In the genomic region with DNA sequence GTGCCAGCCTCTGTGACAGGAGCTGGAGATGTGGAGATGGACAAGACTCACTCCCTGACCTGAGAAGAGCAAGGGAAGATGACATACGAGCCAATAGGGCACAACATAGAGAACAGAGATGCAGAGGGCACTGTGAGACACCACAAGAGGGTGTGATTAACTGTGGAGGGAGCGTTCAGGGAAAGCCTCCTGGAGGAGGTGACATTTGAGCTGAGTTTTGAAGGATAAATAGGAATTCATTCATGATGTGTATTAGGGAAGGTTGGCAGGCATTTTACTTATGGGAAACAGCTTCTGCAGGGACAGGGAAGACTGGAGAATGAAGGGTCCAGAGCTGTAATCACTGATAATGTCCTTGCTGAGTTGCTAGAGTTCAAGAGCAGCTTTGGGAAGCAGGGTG, we compare ENCODE assay signal across 2 cellular contexts.
TF ChIP-seq lines count a peak whose summit lies in the region.

No MANE protein-coding gene starts in this region.

TF ChIP-seq in SK-N-SH treated with all-trans-retinoic acid at 6 μM for 48 hours, 23 proteins besides CTCF, POLR2A, EP300 and RAD21 (continued from another document):
- TF ChIP-seq, protein P1, sequence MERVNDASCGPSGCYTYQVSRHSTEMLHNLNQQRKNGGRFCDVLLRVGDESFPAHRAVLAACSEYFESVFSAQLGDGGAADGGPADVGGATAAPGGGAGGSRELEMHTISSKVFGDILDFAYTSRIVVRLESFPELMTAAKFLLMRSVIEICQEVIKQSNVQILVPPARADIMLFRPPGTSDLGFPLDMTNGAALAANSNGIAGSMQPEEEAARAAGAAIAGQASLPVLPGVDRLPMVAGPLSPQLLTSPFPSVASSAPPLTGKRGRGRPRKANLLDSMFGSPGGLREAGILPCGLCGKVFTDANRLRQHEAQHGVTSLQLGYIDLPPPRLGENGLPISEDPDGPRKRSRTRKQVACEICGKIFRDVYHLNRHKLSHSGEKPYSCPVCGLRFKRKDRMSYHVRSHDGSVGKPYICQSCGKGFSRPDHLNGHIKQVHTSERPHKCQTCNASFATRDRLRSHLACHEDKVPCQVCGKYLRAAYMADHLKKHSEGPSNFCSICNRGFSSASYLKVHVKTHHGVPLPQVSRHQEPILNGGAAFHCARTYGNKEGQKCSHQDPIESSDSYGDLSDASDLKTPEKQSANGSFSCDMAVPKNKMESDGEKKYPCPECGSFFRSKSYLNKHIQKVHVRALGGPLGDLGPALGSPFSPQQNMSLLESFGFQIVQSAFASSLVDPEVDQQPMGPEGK (CRISPR knock-in tag; IDR thresholded peaks at IDR 0.05; ENCODE audit: borderline replicate concordance), result no peak
- TF ChIP-seq, protein P2, sequence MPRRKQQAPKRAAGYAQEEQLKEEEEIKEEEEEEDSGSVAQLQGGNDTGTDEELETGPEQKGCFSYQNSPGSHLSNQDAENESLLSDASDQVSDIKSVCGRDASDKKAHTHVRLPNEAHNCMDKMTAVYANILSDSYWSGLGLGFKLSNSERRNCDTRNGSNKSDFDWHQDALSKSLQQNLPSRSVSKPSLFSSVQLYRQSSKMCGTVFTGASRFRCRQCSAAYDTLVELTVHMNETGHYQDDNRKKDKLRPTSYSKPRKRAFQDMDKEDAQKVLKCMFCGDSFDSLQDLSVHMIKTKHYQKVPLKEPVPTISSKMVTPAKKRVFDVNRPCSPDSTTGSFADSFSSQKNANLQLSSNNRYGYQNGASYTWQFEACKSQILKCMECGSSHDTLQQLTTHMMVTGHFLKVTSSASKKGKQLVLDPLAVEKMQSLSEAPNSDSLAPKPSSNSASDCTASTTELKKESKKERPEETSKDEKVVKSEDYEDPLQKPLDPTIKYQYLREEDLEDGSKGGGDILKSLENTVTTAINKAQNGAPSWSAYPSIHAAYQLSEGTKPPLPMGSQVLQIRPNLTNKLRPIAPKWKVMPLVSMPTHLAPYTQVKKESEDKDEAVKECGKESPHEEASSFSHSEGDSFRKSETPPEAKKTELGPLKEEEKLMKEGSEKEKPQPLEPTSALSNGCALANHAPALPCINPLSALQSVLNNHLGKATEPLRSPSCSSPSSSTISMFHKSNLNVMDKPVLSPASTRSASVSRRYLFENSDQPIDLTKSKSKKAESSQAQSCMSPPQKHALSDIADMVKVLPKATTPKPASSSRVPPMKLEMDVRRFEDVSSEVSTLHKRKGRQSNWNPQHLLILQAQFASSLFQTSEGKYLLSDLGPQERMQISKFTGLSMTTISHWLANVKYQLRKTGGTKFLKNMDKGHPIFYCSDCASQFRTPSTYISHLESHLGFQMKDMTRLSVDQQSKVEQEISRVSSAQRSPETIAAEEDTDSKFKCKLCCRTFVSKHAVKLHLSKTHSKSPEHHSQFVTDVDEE (CRISPR knock-in tag; IDR thresholded peaks at IDR 0.05), result no peak

TF ChIP-seq in SK-N-SH, 30 proteins besides CTCF, POLR2A, EP300 and RAD21:
- TF ChIP-seq, protein P3, sequence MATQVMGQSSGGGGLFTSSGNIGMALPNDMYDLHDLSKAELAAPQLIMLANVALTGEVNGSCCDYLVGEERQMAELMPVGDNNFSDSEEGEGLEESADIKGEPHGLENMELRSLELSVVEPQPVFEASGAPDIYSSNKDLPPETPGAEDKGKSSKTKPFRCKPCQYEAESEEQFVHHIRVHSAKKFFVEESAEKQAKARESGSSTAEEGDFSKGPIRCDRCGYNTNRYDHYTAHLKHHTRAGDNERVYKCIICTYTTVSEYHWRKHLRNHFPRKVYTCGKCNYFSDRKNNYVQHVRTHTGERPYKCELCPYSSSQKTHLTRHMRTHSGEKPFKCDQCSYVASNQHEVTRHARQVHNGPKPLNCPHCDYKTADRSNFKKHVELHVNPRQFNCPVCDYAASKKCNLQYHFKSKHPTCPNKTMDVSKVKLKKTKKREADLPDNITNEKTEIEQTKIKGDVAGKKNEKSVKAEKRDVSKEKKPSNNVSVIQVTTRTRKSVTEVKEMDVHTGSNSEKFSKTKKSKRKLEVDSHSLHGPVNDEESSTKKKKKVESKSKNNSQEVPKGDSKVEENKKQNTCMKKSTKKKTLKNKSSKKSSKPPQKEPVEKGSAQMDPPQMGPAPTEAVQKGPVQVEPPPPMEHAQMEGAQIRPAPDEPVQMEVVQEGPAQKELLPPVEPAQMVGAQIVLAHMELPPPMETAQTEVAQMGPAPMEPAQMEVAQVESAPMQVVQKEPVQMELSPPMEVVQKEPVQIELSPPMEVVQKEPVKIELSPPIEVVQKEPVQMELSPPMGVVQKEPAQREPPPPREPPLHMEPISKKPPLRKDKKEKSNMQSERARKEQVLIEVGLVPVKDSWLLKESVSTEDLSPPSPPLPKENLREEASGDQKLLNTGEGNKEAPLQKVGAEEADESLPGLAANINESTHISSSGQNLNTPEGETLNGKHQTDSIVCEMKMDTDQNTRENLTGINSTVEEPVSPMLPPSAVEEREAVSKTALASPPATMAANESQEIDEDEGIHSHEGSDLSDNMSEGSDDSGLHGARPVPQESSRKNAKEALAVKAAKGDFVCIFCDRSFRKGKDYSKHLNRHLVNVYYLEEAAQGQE (IDR thresholded peaks at IDR 0.05; ENCODE audit: low read depth, low read length), result no peak
- no peak for TF ChIP-seq RXRA (IDR thresholded peaks at IDR 0.05; ENCODE audit: borderline replicate concordance, low read depth)
- TF ChIP-seq FOSL2 (IDR thresholded peaks at IDR 0.05; ENCODE audit: borderline replicate concordance, low read depth), result no peak
- TF ChIP-seq MXI1 (IDR thresholded peaks at IDR 0.05; ENCODE audit: low read depth, low read length), result no peak
- no peak for TF ChIP-seq TAF1 (IDR thresholded peaks at IDR 0.05; ENCODE audit: borderline replicate concordance, low read depth, low read length)
- TF ChIP-seq GABPA (IDR thresholded peaks at IDR 0.05; ENCODE audit: low read depth), result no peak
- TF ChIP-seq, protein P4, sequence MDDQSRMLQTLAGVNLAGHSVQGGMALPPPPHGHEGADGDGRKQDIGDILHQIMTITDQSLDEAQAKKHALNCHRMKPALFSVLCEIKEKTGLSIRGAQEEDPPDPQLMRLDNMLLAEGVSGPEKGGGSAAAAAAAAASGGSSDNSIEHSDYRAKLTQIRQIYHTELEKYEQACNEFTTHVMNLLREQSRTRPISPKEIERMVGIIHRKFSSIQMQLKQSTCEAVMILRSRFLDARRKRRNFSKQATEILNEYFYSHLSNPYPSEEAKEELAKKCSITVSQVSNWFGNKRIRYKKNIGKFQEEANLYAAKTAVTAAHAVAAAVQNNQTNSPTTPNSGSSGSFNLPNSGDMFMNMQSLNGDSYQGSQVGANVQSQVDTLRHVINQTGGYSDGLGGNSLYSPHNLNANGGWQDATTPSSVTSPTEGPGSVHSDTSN (IDR thresholded peaks at IDR 0.05), result no peak
- TF ChIP-seq, protein P5, sequence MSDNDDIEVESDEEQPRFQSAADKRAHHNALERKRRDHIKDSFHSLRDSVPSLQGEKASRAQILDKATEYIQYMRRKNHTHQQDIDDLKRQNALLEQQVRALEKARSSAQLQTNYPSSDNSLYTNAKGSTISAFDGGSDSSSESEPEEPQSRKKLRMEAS (IDR thresholded peaks at IDR 0.05; ENCODE audit: low read depth), result no peak
- no peak for TF ChIP-seq EZH2phosphoT487 (IDR thresholded peaks at IDR 0.05; ENCODE audit: borderline replicate concordance, low read depth)
- no peak for TF ChIP-seq CHD2 (IDR thresholded peaks at IDR 0.05; ENCODE audit: low read length, partially characterized antibody)
- TF ChIP-seq, protein P6, sequence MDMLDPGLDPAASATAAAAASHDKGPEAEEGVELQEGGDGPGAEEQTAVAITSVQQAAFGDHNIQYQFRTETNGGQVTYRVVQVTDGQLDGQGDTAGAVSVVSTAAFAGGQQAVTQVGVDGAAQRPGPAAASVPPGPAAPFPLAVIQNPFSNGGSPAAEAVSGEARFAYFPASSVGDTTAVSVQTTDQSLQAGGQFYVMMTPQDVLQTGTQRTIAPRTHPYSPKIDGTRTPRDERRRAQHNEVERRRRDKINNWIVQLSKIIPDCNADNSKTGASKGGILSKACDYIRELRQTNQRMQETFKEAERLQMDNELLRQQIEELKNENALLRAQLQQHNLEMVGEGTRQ (IDR thresholded peaks at IDR 0.05; ENCODE audit: borderline replicate concordance, low read depth, low read length), result no peak
- TF ChIP-seq POLR2AphosphoS5 (IDR thresholded peaks at IDR 0.05; ENCODE audit: low read depth, low read length), result no peak
- no peak for TF ChIP-seq ELF1 (IDR thresholded peaks at IDR 0.05)
- TF ChIP-seq, protein P7, sequence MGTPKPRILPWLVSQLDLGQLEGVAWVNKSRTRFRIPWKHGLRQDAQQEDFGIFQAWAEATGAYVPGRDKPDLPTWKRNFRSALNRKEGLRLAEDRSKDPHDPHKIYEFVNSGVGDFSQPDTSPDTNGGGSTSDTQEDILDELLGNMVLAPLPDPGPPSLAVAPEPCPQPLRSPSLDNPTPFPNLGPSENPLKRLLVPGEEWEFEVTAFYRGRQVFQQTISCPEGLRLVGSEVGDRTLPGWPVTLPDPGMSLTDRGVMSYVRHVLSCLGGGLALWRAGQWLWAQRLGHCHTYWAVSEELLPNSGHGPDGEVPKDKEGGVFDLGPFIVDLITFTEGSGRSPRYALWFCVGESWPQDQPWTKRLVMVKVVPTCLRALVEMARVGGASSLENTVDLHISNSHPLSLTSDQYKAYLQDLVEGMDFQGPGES (IDR thresholded peaks at IDR 0.05; ENCODE audit: low read depth, low read length), result no peak
- no peak for TF ChIP-seq FOXM1 (IDR thresholded peaks at IDR 0.05; ENCODE audit: low read depth)
TF ChIP-seq in SK-N-SH: peak in this region for 0.
